Comparison of ENCODE assay signal across 8 cellular contexts in genomic region chr7:98418636-98419315, GRCh38. TPM values are rescaled to one million over a fixed set of nuclear protein-coding genes. Genes with fewer than 3 reads are reported as not detected.
DNase-seq lines count a peak whose midpoint lies in the region; ATAC-seq and TF ChIP-seq lines count a peak whose summit lies in the region.

No MANE protein-coding gene starts in this region.

- peaks cover 13 to 17% of the 10 kb centered on the region in 2 experiments for H3K4me1 ChIP-seq in trophoblast cell (ENCODE audit: control insufficient read depth in 1 of 2, insufficient read depth in 2 of 2, low read length in 2 of 2)

- H3K27ac ChIP-seq in trophoblast cell (ENCODE audit: low read depth, low read length) = no peak overlapping the region

- H4K91ac ChIP-seq in trophoblast cell (ENCODE audit: low read depth, low read length) = no peak overlapping the region

- no peak for TF ChIP-seq CTCF in NB4 (IDR thresholded peaks at IDR 0.05; ENCODE audit: low read depth, low read length)
- no peak for TF ChIP-seq CTCF in cardiac fibroblast (IDR thresholded peaks at IDR 0.05; ENCODE audit: low read depth, low read length)

- H3K79me2 ChIP-seq in trophoblast cell (ENCODE audit: control insufficient read depth, insufficient read depth, low read length, poor library complexity) = no peaks in the 10 kb centered on the region

- H4K8ac ChIP-seq in trophoblast cell (ENCODE audit: low read depth, low read length) = no peak overlapping the region

- no peaks in the 10 kb centered on the region for H3K27me3 ChIP-seq in trophoblast cell (ENCODE audit: insufficient read depth, low read length)

- DNase-seq in EL (peak; percentile 97), NB4 (ENCODE audit: low read depth) (peak; percentile 78), cardiac fibroblast (ENCODE audit: low read depth in 2 of 2) (peak; percentile 91 to 98), trophoblast cell (peak; percentile 80 to 85), nucleus accumbens (lab: John Stamatoyannopoulos, UW) (no peak), NCI-H524 (lab: John Stamatoyannopoulos, UW) (no peak), NCI-H2107 treated with DMSO at 0.1 percent for 48 hours (lab: John Stamatoyannopoulos, UW; ENCODE audit: unreplicated experiment) (no peak)

- no peak for ATAC-seq in GM21737 (IDR thresholded peaks at IDR 0.05; ENCODE audit: unreplicated experiment)

- no peaks in the 10 kb centered on the region for H3K79me1 ChIP-seq in trophoblast cell (ENCODE audit: low read length)

- H3K4me3 ChIP-seq in NB4 (ENCODE audit: low read depth, low read length) (no peak overlapping the region), cardiac fibroblast (replicated peaks in 1 of 2; ENCODE audit: low read depth in 2 of 2, low read length in 2 of 2) (no peak overlapping the region), trophoblast cell (ENCODE audit: low read depth, low read length) (no peak overlapping the region)

- H2AK5ac ChIP-seq in trophoblast cell (ENCODE audit: low read length) = no peak overlapping the region

- H3K23ac ChIP-seq in trophoblast cell (ENCODE audit: low read length) = no peak overlapping the region

- H2BK120ac ChIP-seq in trophoblast cell (ENCODE audit: insufficient read depth, low read length, poor library complexity) = no peak overlapping the region

- no peak overlapping the region for H3K18ac ChIP-seq in trophoblast cell (ENCODE audit: low read length)

- H2BK12ac ChIP-seq in trophoblast cell (ENCODE audit: low read length) = no peak overlapping the region

- H3K4me2 ChIP-seq in trophoblast cell (ENCODE audit: low read length) = no peak overlapping the region

- TF ChIP-seq POLR2A in NB4 (IDR thresholded peaks at IDR 0.05; ENCODE audit: extremely low read depth, insufficient read length) = no peak

- no peaks in the 10 kb centered on the region for H3K36me3 ChIP-seq in trophoblast cell (ENCODE audit: control insufficient read depth in 1 of 2, insufficient read depth in 2 of 2, low read length in 2 of 2)

- H3K9ac ChIP-seq in trophoblast cell (ENCODE audit: low read length) = no peak overlapping the region

- H2AFZ ChIP-seq in trophoblast cell (ENCODE audit: insufficient read depth, low read length, poor library complexity) = no peak overlapping the region

- H4K12ac ChIP-seq in trophoblast cell (ENCODE audit: low read depth, low read length) = no peak overlapping the region

- H3K9me3 ChIP-seq in trophoblast cell (ENCODE audit: insufficient read depth, low read depth, low read length) = peaks cover 1% of the 10 kb centered on the region

- H3K4ac ChIP-seq in trophoblast cell (ENCODE audit: low read depth, low read length) = no peak overlapping the region

- no peak overlapping the region for H3K14ac ChIP-seq in trophoblast cell (ENCODE audit: low read length)

- no CpG with 5 or more reads among the region's 7 CpGs for WGBS in trophoblast cell (ENCODE audit: extremely low coverage, insufficient coverage, insufficient read length)

- no peak overlapping the region for H2BK5ac ChIP-seq in trophoblast cell (ENCODE audit: low read depth, low read length, poor library complexity)

RNA-seq across cellular contexts. Expression of gene BAIAP2L1, which starts 17.9 kb away (rescaled TPM):
- polyA plus RNA-seq in trophoblast cell (2013) = 43.3 and 44.5 TPM in 2 replicates

Comparison
In these comparisons a context has a peak if more than half of its experiments do, and no peak if none do; other contexts are left out.
1. DNase-seq: peak in EL (single experiment), NB4 (single experiment), cardiac fibroblast (2 of 2) and trophoblast cell (2 of 2); none in nucleus accumbens (0 of 56), NCI-H524 (0 of 2) and NCI-H2107 treated with DMSO at 0.1 percent for 48 hours (single experiment).